In the genomic region with DNA sequence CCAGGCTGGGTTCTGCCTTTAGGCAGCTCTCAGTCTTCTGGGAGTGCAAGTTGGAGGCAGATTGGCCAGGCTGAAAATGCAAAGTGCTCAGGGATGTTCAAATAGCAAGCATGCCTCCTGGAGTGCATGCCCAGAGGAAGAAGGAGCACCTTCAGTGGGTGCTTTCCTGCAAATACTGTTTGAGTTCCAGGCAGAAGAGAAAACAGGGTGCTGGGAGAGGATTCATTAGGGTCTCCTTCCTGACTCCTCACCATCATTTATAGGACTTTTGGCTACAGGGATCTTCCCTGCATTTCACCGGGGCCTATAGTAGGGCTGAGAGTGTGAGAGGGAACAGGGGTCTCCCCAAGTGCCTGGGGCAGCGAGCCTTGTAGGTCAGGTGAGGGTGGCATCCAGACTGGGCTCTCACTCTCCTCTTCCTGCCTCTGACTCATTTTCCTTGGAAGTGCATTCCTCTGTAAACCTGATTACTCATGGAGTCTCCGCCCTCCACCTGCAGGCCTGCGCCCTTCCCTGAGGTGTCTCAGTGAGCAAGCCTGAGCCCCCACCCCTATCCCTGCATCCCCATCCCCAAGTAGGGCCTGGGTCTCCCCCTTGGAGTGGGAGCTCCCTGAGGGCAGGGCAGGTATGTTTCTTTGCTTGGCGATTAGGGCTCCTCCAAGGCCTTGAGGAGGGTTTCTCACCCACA, we compare ENCODE assay signal across 1 cellular context.
A peak's percentile ranks its signal among the peaks of the same experiment; 100 is the strongest.
TF ChIP-seq lines count a peak whose summit lies in the region.

No MANE protein-coding gene starts in this region.

TF ChIP-seq in GM12878, 131 proteins besides CTCF, POLR2A, EP300 and RAD21:
- TF ChIP-seq, protein P1, sequence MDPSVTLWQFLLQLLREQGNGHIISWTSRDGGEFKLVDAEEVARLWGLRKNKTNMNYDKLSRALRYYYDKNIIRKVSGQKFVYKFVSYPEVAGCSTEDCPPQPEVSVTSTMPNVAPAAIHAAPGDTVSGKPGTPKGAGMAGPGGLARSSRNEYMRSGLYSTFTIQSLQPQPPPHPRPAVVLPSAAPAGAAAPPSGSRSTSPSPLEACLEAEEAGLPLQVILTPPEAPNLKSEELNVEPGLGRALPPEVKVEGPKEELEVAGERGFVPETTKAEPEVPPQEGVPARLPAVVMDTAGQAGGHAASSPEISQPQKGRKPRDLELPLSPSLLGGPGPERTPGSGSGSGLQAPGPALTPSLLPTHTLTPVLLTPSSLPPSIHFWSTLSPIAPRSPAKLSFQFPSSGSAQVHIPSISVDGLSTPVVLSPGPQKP (IDR thresholded peaks at IDR 0.05; ENCODE audit: low read depth, low read length) = no peak
- 0 out of 2 replicates have a peak, but pooled peaks have one; percentile 10 for TF ChIP-seq IKZF1 (conservative IDR thresholded peaks at IDR 0.05)
- TF ChIP-seq SMC3 (IDR thresholded peaks at IDR 0.05; ENCODE audit: borderline replicate concordance, low read length) = no peak
